20 cellular contexts compared by ENCODE assay signal in genomic region chr7:147276783-147277370, GRCh38.
A peak's percentile ranks its signal among the peaks of the same experiment; 100 is the strongest.
DNase-seq lines count a peak whose midpoint lies in the region; ATAC-seq and TF ChIP-seq lines count a peak whose summit lies in the region.
"Had no signal": no experiment of that assay in that cellular context is flagged by ENCODE, and none has a peak within 500 bp of the region (broad histone marks: within the 10 kb centered on the region; RNA-seq: fewer than 3 reads in every experiment).

No MANE protein-coding gene starts in this region.

- H3K4me3 ChIP-seq in body of pancreas = no peak overlapping the region
- H3K4me3 ChIP-seq: cardiac muscle cell, HAP-1, mucosa of descending colon, thyroid gland had no signal

- DNase-seq in NCI-H1092 (lab: John Stamatoyannopoulos, UW) (peak; percentile 39), NCI-H1694 (lab: John Stamatoyannopoulos, UW) (peak; percentile 90), NCI-H446 treated with DMSO at 0.1 percent for 48 hours (lab: John Stamatoyannopoulos, UW) (peak; percentile 73), dedifferentiated amniotic fluid mesenchymal stem cell (ENCODE audit: extremely low spot score) (peak; percentile 18), body of pancreas (no peak), ureter (ENCODE audit: low spot score) (no peak)
- DNase-seq in stimulated activated CD4-positive, alpha-beta T cell treated with anti-CD3 and anti-CD28 coated beads, Interleukin-4, amount 100 ng/mL, for 24 hours = no peak
- DNase-seq: activated CD8-positive, alpha-beta memory T cell treated with anti-CD3 and anti-CD28 coated beads, Interleukin-2, amount 50 U/mL, for 48 hours; activated gamma-delta T cell treated with Interleukin-2 at 50 U/mL for 16 hours; CD8-positive, alpha-beta memory T cell; dermis blood vessel endothelial cell; foreskin fibroblast; immature natural killer cell; mucosa of descending colon; NCI-H774; thyroid gland had no signal

- intact Hi-C loops in body of pancreas (cut with DNase I) = no loop called here

- TF ChIP-seq POLR2A in body of pancreas (IDR thresholded peaks at IDR 0.05) = no peak

- no peak for ATAC-seq in body of pancreas
- ATAC-seq: mucosa of descending colon; stimulated activated memory B cell treated with anti-CD40 and anti-IgM and Interleukin-4, amounts not matched to agents 10 μg/mL and 1 μg/mL and 100 μg/mL, for 72 hours had no signal

- no peak overlapping the region for H3K27ac ChIP-seq in body of pancreas
- H3K27ac ChIP-seq: cardiac muscle cell, KMS-11, thyroid gland had no signal

- H3K4me1 ChIP-seq in body of pancreas = no peaks in the 10 kb centered on the region
- H3K4me1 ChIP-seq: thyroid gland had no signal

- 55 to 63% methylated on average over 6 of the region's 6 CpGs for WGBS in body of pancreas, 2 donors

- H3K27me3 ChIP-seq in body of pancreas = no peaks in the 10 kb centered on the region
- H3K27me3 ChIP-seq: cardiac muscle cell, thyroid gland had no signal

- H3K9me3 ChIP-seq in body of pancreas = no peaks in the 10 kb centered on the region
- H3K9me3 ChIP-seq: HAP-1, mucosa of descending colon, thyroid gland had no signal

- no peak for TF ChIP-seq CTCF in body of pancreas (IDR thresholded peaks at IDR 0.05)

- H3K36me3 ChIP-seq in body of pancreas (replicated peaks in 1 of 2; ENCODE audit: insufficient read depth in 1 of 2, low read depth in 2 of 2) = no peaks in the 10 kb centered on the region
- H3K36me3 ChIP-seq: cardiac muscle cell, HAP-1, thyroid gland had no signal

Comparison
In these comparisons a context has a peak if more than half of its experiments do, and no peak if none do; other contexts are left out.
1. DNase-seq: peak in NCI-H1092 (single experiment), NCI-H1694 (single experiment), NCI-H446 treated with DMSO at 0.1 percent for 48 hours (single experiment) and dedifferentiated amniotic fluid mesenchymal stem cell (single experiment); none in stimulated activated CD4-positive, alpha-beta T cell treated with anti-CD3 and anti-CD28 coated beads, Interleukin-4, amount 100 ng/mL, for 24 hours (single experiment), body of pancreas (0 of 4) and ureter (single experiment).